In genomic region chr11:111814567-111814966, GRCh38 we compare ENCODE assay signal across 12 cellular contexts. TPM values are rescaled to one million over a fixed set of nuclear protein-coding genes. Genes with fewer than 3 reads are reported as not detected.
DNase-seq lines count a peak whose midpoint lies in the region; ATAC-seq, FAIRE-seq and TF ChIP-seq lines count a peak whose summit lies in the region.
"Had no signal": no experiment of that assay in that cellular context is flagged by ENCODE, and none has a peak within 500 bp of the region (broad histone marks: within the 10 kb centered on the region; RNA-seq: fewer than 3 reads in every experiment).

No MANE protein-coding gene starts in this region.

- no peaks in the 10 kb centered on the region for H3K79me2 ChIP-seq in OCI-LY7 (ENCODE audit: insufficient read depth, low read depth, low read length)

- H4K20me1 ChIP-seq in OCI-LY7 (ENCODE audit: insufficient read depth, low read length), result no peaks in the 10 kb centered on the region

- H3K9me3 ChIP-seq in stomach smooth muscle (ENCODE audit: control insufficient read depth in 2 of 2, low read length in 2 of 2), result no peaks in the 10 kb centered on the region
- H3K9me3 ChIP-seq in OCI-LY7 (ENCODE audit: low read length), result no peaks in the 10 kb centered on the region
- no peaks in the 10 kb centered on the region for H3K9me3 ChIP-seq in MG63

- H3K9me2 ChIP-seq in OCI-LY7 (ENCODE audit: insufficient read depth, low read length), result no peaks in the 10 kb centered on the region

- POLR2A ChIA-PET in OCI-LY7 (lab: Charles Lee), result interaction anchor here (0.6 kb wide), 1 partner anchor 29 kb away, joined by 3 read pairs; no protein-coding TSS in a partner anchor

- peak; percentile 66 for FAIRE-seq in HTR-8/SVneo (lab: Jason Lieb, UNC)

- DNase-seq in HTR-8/SVneo (ENCODE audit: insufficient read length, low spot score) (no peak), brain pericyte (ENCODE audit: low read depth, low spot score) (peak; percentile 85), OCI-LY7 (ENCODE audit: low spot score) (no peak), MG63 (no peak)
- DNase-seq: cerebellar nuclear complex, NCI-H146, retina, SIG-M5 had no signal

- intact Hi-C loops in OCI-LY7 (cut with micrococcal nuclease; ENCODE audit: unreplicated experiment), result no loop called here

- H3K36me3 ChIP-seq in stomach smooth muscle (ENCODE audit: control insufficient read depth in 2 of 2, insufficient read depth in 2 of 2, low read length in 2 of 2) (peaks cover 0 to 5% of the 10 kb centered on the region in 2 donors), OCI-LY7 (ENCODE audit: insufficient read depth, low read length) (peaks cover 8% of the 10 kb centered on the region; the same call in 1 of the 2 replicates), MG63 (peaks cover 9% of the 10 kb centered on the region)

- no peak for ATAC-seq in GM19397 (IDR thresholded peaks at IDR 0.05; ENCODE audit: unreplicated experiment)

- peak overlapping the region; percentile 16 for H3K27ac ChIP-seq in layer of hippocampus (ENCODE audit: low read depth, low read length)
- H3K27ac ChIP-seq in stomach smooth muscle (ENCODE audit: low read length), result peak overlapping the region; percentile 76
- no peak overlapping the region for H3K27ac ChIP-seq in OCI-LY7 (ENCODE audit: low read depth, low read length, poor library complexity, severe bottlenecking)
- H3K27ac ChIP-seq: epithelial cell of prostate had no signal

- BruUV-seq in OCI-LY7 (replicated peaks; lab: Mats Ljungman, UMichigan), result no TSS peak

- no peak overlapping the region for H2AFZ ChIP-seq in OCI-LY7 (ENCODE audit: low read length)

- H3K27me3 ChIP-seq in layer of hippocampus (ENCODE audit: control insufficient read depth, insufficient read depth, low read length), result no peaks in the 10 kb centered on the region
- H3K27me3 ChIP-seq in stomach smooth muscle (ENCODE audit: control insufficient read depth in 1 of 2, insufficient read depth in 2 of 2, low read length in 2 of 2), result no peaks in the 10 kb centered on the region
- no peaks in the 10 kb centered on the region for H3K27me3 ChIP-seq in MG63

- CTCF ChIA-PET in OCI-LY7 (lab: Charles Lee; ENCODE audit: unreplicated experiment), result no interaction called here

- peak overlapping the region in 1 of 2 donors; percentile 30 for H3K9ac ChIP-seq in stomach smooth muscle (ENCODE audit: low read length in 2 of 2)

- no peak for TF ChIP-seq CTCF in OCI-LY7 (conservative IDR thresholded peaks at IDR 0.05; ENCODE audit: low read length)

- no peak overlapping the region for H3K4me2 ChIP-seq in OCI-LY7 (ENCODE audit: low read length)

- H3K4me1 ChIP-seq in stomach smooth muscle (ENCODE audit: control insufficient read depth, insufficient read depth, low read length) (peaks cover 6% of the 10 kb centered on the region), OCI-LY7 (ENCODE audit: insufficient read depth, low read length, poor library complexity, severe bottlenecking) (no peaks in the 10 kb centered on the region)

- H3K4me3 ChIP-seq in stomach smooth muscle (ENCODE audit: low read length in 2 of 2) (peak overlapping the region in 1 of 2 donors; percentile 36), OCI-LY7 (ENCODE audit: low read depth, low read length, poor library complexity, severe bottlenecking) (no peak overlapping the region), MG63 (no peak overlapping the region)

RNA-seq across cellular contexts. Expression of gene PPP2R1B, which starts 48.4 kb away (rescaled TPM):
- 30.2 and 50.6 TPM in 2 replicates for total RNA-seq in OCI-LY7 (2014; rRNA removed; shearing (Covaris generic))
- 81.5 and 84.2 TPM in 2 replicates for total RNA-seq in OCI-LY7 (2022)
- 16.1 TPM in 2 replicates for total RNA-seq in MG63 (2014; rRNA removed; shearing (Covaris generic); ENCODE audit: low replicate concordance)

RNA-seq across cellular contexts. Expression of gene ALG9, which starts 56.8 kb away (rescaled TPM):
- 13.8 and 16.8 TPM in 2 replicates for total RNA-seq in OCI-LY7 (2014; rRNA removed; shearing (Covaris generic))
- total RNA-seq in OCI-LY7 (2022), result 21.6 and 23.0 TPM in 2 replicates
- 16.4 and 23.6 TPM in 2 replicates for total RNA-seq in MG63 (2014; rRNA removed; shearing (Covaris generic); ENCODE audit: low replicate concordance)
